Comparison of ENCODE assay signal across 11 cellular contexts in the genomic region with DNA sequence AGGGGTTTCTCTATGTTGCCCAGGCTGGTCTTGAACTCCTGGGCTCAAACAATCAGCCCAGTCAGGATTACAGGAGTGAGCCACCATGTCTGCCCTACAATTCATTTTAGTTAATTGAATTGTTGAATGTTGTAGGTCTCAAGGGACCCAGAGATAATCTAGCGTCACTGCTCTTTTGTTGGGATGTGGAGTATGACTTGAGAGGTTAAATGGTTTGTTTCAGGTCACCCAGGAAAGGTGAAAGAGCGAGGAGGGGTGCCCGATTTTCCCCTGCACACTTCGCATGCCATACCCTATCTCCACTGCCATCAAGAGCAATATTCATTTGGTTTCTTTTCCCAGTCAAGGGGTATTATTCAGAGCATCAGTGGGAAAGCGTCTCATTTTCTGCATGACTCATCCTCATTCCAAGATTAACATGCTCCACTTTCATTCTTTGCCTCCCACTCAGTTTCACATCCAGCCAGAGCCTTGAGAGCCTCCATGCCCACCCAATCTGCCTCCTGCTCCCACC. TPM values are rescaled to one million over a fixed set of nuclear protein-coding genes. Genes with fewer than 3 reads are reported as not detected.
A peak's percentile ranks its signal among the peaks of the same experiment; 100 is the strongest.
DNase-seq lines count a peak whose midpoint lies in the region; ATAC-seq and TF ChIP-seq lines count a peak whose summit lies in the region.
"Had no signal": no experiment of that assay in that cellular context is flagged by ENCODE, and none has a peak within 500 bp of the region (broad histone marks: within the 10 kb centered on the region; RNA-seq: fewer than 3 reads in every experiment).

No MANE protein-coding gene starts in this region.

- peak overlapping the region in 1 of 9 donors; percentile 27 for H3K27ac Mint-ChIP-seq in naive thymus-derived CD4-positive, alpha-beta T cell
- H3K27ac Mint-ChIP-seq: GM23338 had no signal

- peaks cover 0 to 34% (median 3%) of the 10 kb centered on the region in 5 donors for H3K27me3 Mint-ChIP-seq in naive thymus-derived CD4-positive, alpha-beta T cell

- H3K9me3 ChIP-seq in HEK293 (ENCODE audit: control insufficient read depth, insufficient read depth, low read depth, low read length), result no peaks in the 10 kb centered on the region
- no peaks in the 10 kb centered on the region for H3K9me3 ChIP-seq in smooth muscle cell (replicated peaks; ENCODE audit: low read depth)
- H3K9me3 ChIP-seq in naive thymus-derived CD4-positive, alpha-beta T cell (ENCODE audit: control insufficient read depth in 2 of 3, low read length in 3 of 3), result no peaks in the 10 kb centered on the region

- H3K4me3 Mint-ChIP-seq in naive thymus-derived CD4-positive, alpha-beta T cell, result no peak overlapping the region
- H3K4me3 Mint-ChIP-seq: GM23338, neural crest cell had no signal

- H3K27ac ChIP-seq in HEK293 (ENCODE audit: extremely low read depth, low read depth, low read length) (no peak overlapping the region), smooth muscle cell (ENCODE audit: low read depth) (peak overlapping the region; percentile 76)
- no peak overlapping the region for H3K27ac ChIP-seq in naive thymus-derived CD4-positive, alpha-beta T cell (ENCODE audit: low read depth, low read length)
- H3K27ac ChIP-seq: SK-N-MC had no signal

- peaks cover 16% of the 10 kb centered on the region for H3F3A ChIP-seq in smooth muscle cell (ENCODE audit: low read depth)

- peaks cover 0 to 6% (median 0%) of the 10 kb centered on the region in 7 donors for H3K4me1 Mint-ChIP-seq in naive thymus-derived CD4-positive, alpha-beta T cell
- H3K4me1 Mint-ChIP-seq: GM23338 had no signal

- intact Hi-C loops in naive thymus-derived CD4-positive, alpha-beta T cell (cut with micrococcal nuclease), result no loop called here

- ATAC-seq in SK-N-SH treated with all-trans-retinoic acid at 6 μM for 48 hours, result peak; percentile 98
- ATAC-seq in naive thymus-derived CD4-positive, alpha-beta T cell, result no peak
- no peak for ATAC-seq in GM21526 (IDR thresholded peaks at IDR 0.05; ENCODE audit: low FRiP score, unreplicated experiment)
- ATAC-seq: GM12878, GM23338 had no signal

- no peaks in the 10 kb centered on the region for H3K79me2 ChIP-seq in smooth muscle cell (ENCODE audit: low read depth)

- peak overlapping the region; percentile 24 for H3K9ac ChIP-seq in smooth muscle cell (ENCODE audit: low read depth)

- no peaks in the 10 kb centered on the region for H3K27me3 ChIP-seq in smooth muscle cell (ENCODE audit: low read depth)
- no peaks in the 10 kb centered on the region for H3K27me3 ChIP-seq in naive thymus-derived CD4-positive, alpha-beta T cell (ENCODE audit: control insufficient read depth in 2 of 2, insufficient read depth in 2 of 2, low read length in 2 of 2)

- H3K36me3 ChIP-seq in HEK293 (ENCODE audit: control insufficient read depth in 2 of 2, insufficient read depth in 1 of 2, low read length in 2 of 2) (no peaks in the 10 kb centered on the region), smooth muscle cell (ENCODE audit: low read depth) (no peaks in the 10 kb centered on the region)
- H3K36me3 ChIP-seq in naive thymus-derived CD4-positive, alpha-beta T cell (ENCODE audit: control insufficient read depth in 2 of 3, insufficient read depth in 3 of 3, low read length in 3 of 3), result no peaks in the 10 kb centered on the region

- no peaks in the 10 kb centered on the region for H4K20me1 ChIP-seq in smooth muscle cell (ENCODE audit: low read depth)

- POLR2A ChIA-PET in HEK293 (lab: Yijun Ruan, JAX), result no interaction called here
- POLR2A ChIA-PET in naive thymus-derived CD4-positive, alpha-beta T cell (lab: Charles Lee), result no interaction called here

- peaks cover 8% of the 10 kb centered on the region for H3K4me1 ChIP-seq in HEK293 (ENCODE audit: control insufficient read depth, insufficient read depth, low read length)
- peaks cover 5% of the 10 kb centered on the region for H3K4me1 ChIP-seq in smooth muscle cell (ENCODE audit: low read depth)
- H3K4me1 ChIP-seq in naive thymus-derived CD4-positive, alpha-beta T cell (ENCODE audit: control insufficient read depth in 2 of 2, insufficient read depth in 2 of 2, low read length in 2 of 2), result no peaks in the 10 kb centered on the region

- H3K36me3 Mint-ChIP-seq in naive thymus-derived CD4-positive, alpha-beta T cell, result no peaks in the 10 kb centered on the region

- H2AFZ ChIP-seq in smooth muscle cell (ENCODE audit: low read depth), result no peak overlapping the region

- H3K4me2 ChIP-seq in smooth muscle cell, result peak overlapping the region; percentile 79
- H3K4me2 ChIP-seq: GM23338 had no signal

- DNase-seq in fibroblast of mammary gland (ENCODE audit: low read depth) (peak; percentile 86), smooth muscle cell (lab: John Stamatoyannopoulos, UW; ENCODE audit: unreplicated experiment) (no peak)
- DNase-seq in naive thymus-derived CD4-positive, alpha-beta T cell, result no peak
- no peak for DNase-seq in stimulated activated CD4-positive, alpha-beta T cell treated with anti-CD3 and anti-CD28 coated beads, Interleukin-4, amount 100 ng/mL, for 4 hours

- WGBS in smooth muscle cell (ENCODE audit: low lambda C conversion rate), result 10% methylated on average over 5 of the region's 5 CpGs

- peaks cover 0 to 2% (median 0%) of the 10 kb centered on the region in 11 donors for H3K9me3 Mint-ChIP-seq in naive thymus-derived CD4-positive, alpha-beta T cell
- H3K9me3 Mint-ChIP-seq: GM23338, neural crest cell had no signal

- no peak overlapping the region for H3K4me3 ChIP-seq in HEK293 (ENCODE audit: low read depth, low read length)
- H3K4me3 ChIP-seq in fibroblast of mammary gland (ENCODE audit: control insufficient read depth, low read depth, low read length), result no peak overlapping the region
- no peak overlapping the region for H3K4me3 ChIP-seq in smooth muscle cell
- H3K4me3 ChIP-seq in naive thymus-derived CD4-positive, alpha-beta T cell (ENCODE audit: low read length), result no peak overlapping the region
- H3K4me3 ChIP-seq: GM12878, GM23338, SK-N-MC had no signal

- no peak for TF ChIP-seq CTCF in HEK293 (tag by site-specific recombination; IDR thresholded peaks at IDR 0.05)
- TF ChIP-seq CTCF in fibroblast of mammary gland (conservative IDR thresholded peaks at IDR 0.05; ENCODE audit: control insufficient read depth, insufficient read depth, low read depth, low read length), result no peak
- TF ChIP-seq CTCF in smooth muscle cell (IDR thresholded peaks at IDR 0.05; ENCODE audit: borderline replicate concordance, insufficient read depth, poor library complexity, severe bottlenecking), result no peak

- CTCF ChIA-PET in HEK293 (lab: Yijun Ruan, JAX), result interaction anchor here (0.6 to 0.7 kb wide), 2 partner anchors 71 to 176 kb away, joined by 3 to 4 read pairs; no protein-coding TSS in a partner anchor
- CTCF ChIA-PET in naive thymus-derived CD4-positive, alpha-beta T cell (lab: Charles Lee), result interaction anchor here (0.7 kb wide), 1 partner anchor 123 kb away, joined by 3 read pairs; no protein-coding TSS in a partner anchor

TF ChIP-seq in HEK293, 187 proteins besides CTCF, POLR2A, EP300 and RAD21 (continues in another document):
- TF ChIP-seq IKZF3 (tag by site-specific recombination; IDR thresholded peaks at IDR 0.05), result no peak
- TF ChIP-seq, protein P1, sequence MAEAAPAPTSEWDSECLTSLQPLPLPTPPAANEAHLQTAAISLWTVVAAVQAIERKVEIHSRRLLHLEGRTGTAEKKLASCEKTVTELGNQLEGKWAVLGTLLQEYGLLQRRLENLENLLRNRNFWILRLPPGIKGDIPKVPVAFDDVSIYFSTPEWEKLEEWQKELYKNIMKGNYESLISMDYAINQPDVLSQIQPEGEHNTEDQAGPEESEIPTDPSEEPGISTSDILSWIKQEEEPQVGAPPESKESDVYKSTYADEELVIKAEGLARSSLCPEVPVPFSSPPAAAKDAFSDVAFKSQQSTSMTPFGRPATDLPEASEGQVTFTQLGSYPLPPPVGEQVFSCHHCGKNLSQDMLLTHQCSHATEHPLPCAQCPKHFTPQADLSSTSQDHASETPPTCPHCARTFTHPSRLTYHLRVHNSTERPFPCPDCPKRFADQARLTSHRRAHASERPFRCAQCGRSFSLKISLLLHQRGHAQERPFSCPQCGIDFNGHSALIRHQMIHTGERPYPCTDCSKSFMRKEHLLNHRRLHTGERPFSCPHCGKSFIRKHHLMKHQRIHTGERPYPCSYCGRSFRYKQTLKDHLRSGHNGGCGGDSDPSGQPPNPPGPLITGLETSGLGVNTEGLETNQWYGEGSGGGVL (tag by site-specific recombination; IDR thresholded peaks at IDR 0.05), result 0 out of 2 replicates have a peak, but pooled peaks have one; percentile 12
- no peak for TF ChIP-seq YY2 (tag by site-specific recombination; IDR thresholded peaks at IDR 0.05)
- 0 out of 2 replicates have a peak, but pooled peaks have one; percentile 30 for TF ChIP-seq ZNF10 (tag by site-specific recombination; IDR thresholded peaks at IDR 0.05)

TF ChIP-seq in SK-N-SH treated with all-trans-retinoic acid at 6 μM for 48 hours, 23 proteins besides CTCF, POLR2A, EP300 and RAD21:
- no peak for TF ChIP-seq ZNF8 (CRISPR knock-in tag; IDR thresholded peaks at IDR 0.05)
- peak; percentile 56; the same call in 1 of the 2 replicates for TF ChIP-seq ZFP3 (CRISPR knock-in tag; IDR thresholded peaks at IDR 0.05)
- TF ChIP-seq TOX (CRISPR knock-in tag; IDR thresholded peaks at IDR 0.05; ENCODE audit: borderline replicate concordance), result peak; percentile 78
- TF ChIP-seq, protein P2, sequence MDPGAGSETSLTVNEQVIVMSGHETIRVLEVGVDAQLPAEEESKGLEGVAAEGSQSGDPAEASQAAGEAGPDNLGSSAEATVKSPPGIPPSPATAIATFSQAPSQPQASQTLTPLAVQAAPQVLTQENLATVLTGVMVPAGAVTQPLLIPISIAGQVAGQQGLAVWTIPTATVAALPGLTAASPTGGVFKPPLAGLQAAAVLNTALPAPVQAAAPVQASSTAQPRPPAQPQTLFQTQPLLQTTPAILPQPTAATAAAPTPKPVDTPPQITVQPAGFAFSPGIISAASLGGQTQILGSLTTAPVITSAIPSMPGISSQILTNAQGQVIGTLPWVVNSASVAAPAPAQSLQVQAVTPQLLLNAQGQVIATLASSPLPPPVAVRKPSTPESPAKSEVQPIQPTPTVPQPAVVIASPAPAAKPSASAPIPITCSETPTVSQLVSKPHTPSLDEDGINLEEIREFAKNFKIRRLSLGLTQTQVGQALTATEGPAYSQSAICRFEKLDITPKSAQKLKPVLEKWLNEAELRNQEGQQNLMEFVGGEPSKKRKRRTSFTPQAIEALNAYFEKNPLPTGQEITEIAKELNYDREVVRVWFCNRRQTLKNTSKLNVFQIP (CRISPR knock-in tag; IDR thresholded peaks at IDR 0.05; ENCODE audit: borderline replicate concordance, low read depth), result no peak
- TF ChIP-seq ARNTL (CRISPR knock-in tag; IDR thresholded peaks at IDR 0.05; ENCODE audit: borderline replicate concordance, low read depth), result no peak

RNA-seq across cellular contexts. Expression of a gene that starts 13.1 kb away (rescaled TPM):
- 19.0 and 20.6 TPM in 2 replicates for total RNA-seq in smooth muscle cell
- polyA plus RNA-seq in smooth muscle cell, result 6.8 and 8.0 TPM in 2 replicates
- 10 to 100 TPM in 1 of 5 experiments, 1 to 10 TPM in 4; 5.8 to 12.1 (median 8.8) TPM for total RNA-seq in naive thymus-derived CD4-positive, alpha-beta T cell
- polyA plus RNA-seq in naive thymus-derived CD4-positive, alpha-beta T cell, result 1 to 10 TPM; 1.1 to 2.0 TPM
